Comparison of ENCODE assay signal across 5 cellular contexts in genomic region chr19:35050662-35051061, GRCh38. TPM values are rescaled to one million over a fixed set of nuclear protein-coding genes. Genes with fewer than 3 reads are reported as not detected.
"Had no signal": no experiment of that assay in that cellular context is flagged by ENCODE, and none has a peak within 500 bp of the region (broad histone marks: within the 10 kb centered on the region; RNA-seq: fewer than 3 reads in every experiment).

No MANE protein-coding gene starts in this region.

RNA-seq across cellular contexts. Expression of gene HPN, which starts 9.1 kb away (rescaled TPM):
- total RNA-seq: naive thymus-derived CD4-positive, alpha-beta T cell; natural killer cell; occipital lobe; pulmonary artery endothelial cell; vagina had no signal
